Comparison of ENCODE assay signal across 8 cellular contexts in the genomic region with DNA sequence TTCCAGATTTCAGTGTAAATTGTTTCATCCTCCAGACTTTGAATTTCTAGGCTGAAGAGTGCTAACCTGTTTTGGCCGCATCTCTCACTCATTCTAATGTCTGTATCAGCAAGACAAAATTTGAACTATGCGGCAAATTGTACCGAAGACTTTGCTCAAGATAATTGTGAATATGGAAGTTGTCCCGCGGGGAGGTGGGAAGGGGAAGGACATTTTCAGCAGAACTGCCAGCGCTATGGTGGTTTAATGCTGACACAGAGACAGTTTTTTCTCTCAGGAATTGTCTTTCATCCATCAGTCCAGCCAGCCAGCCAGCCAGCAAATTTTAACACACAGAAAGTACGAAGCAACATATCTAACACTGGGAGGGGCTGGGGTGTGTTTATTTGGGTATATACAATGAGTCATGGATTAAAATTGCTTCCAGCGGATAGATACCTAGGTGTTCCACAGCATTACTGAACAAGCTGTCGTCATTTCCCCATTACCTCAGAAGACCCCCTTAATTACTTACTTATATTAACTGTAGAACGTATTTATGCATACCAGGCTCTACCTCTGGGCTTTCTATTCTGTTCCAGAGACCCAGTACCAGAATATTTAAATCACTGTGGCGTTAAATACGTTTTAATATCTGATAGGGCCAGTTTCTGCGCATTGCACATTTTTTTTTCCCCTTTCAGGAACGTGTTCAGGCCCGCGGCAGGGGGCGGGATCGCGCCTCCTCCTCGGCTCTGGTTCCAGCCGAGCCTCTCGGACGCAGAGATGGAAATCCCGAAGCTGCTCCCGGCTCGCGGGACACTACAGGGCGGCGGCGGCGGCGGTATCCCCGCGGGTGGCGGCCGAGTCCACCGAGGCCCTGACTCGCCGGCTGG. TPM values are rescaled to one million over a fixed set of nuclear protein-coding genes. Genes with fewer than 3 reads are reported as not detected.
DNase-seq lines count a peak whose midpoint lies in the region; FAIRE-seq and TF ChIP-seq lines count a peak whose summit lies in the region.
"Not testable (repeated sequence)": the region's sequence is repeated elsewhere in the genome, so short reads cannot be mapped to it uniquely, and the experiment has no call there.

A gene (plus strand): TSS at position 728 of the 875 bp plus-strand sequence. CDS start 38 bp downstream, at position 766.

- H3K36me3 Mint-ChIP-seq in HFFc6 (ENCODE audit: low read depth); IgD-negative memory B cell: not testable (repeated sequence)

- not testable (repeated sequence) for H3K27ac ChIP-seq in SK-N-MC, neutrophil
- H3K27ac ChIP-seq in breast epithelium (peak within 1 kb of the TSS; percentile 95 to 99), left ventricle myocardium inferior (replicated peaks) (peak within 1 kb of the TSS; percentile 93), vagina (peak within 1 kb of the TSS; percentile 90)

- H3K27me3 ChIP-seq in breast epithelium; left ventricle myocardium inferior (ENCODE audit: low read depth); neutrophil; vagina: not testable (repeated sequence)

- intact Hi-C loops in breast epithelium (cut with DNase I; ENCODE audit: low total_unique reads): not testable (repeated sequence)
- intact Hi-C loops in left ventricle myocardium inferior (cut with micrococcal nuclease) (loop anchor here (10.0 kb wide), 1 partner anchor 313 kb away; no protein-coding TSS in a partner anchor), vagina (cut with DNase I) (loop anchor here (10.0 kb wide), 1 partner anchor 323 kb away; a partner anchor contains a TSS)

- not testable (repeated sequence) for H3K9me3 ChIP-seq in SK-N-MC (ENCODE audit: low read depth, low read length); breast epithelium; left ventricle myocardium inferior (replicated peaks); neutrophil; vagina

- not testable (repeated sequence) for H3K27me3 Mint-ChIP-seq in HFFc6 (ENCODE audit: insufficient read depth); IgD-negative memory B cell

- peak; percentile 62 for FAIRE-seq in GM18507 (lab: Jason Lieb, UNC)

- H3K27ac Mint-ChIP-seq in HFFc6: peak within 1 kb of the TSS; percentile 85
- peak within 1 kb of the TSS; percentile 29 to 92 (median 92) for H3K27ac Mint-ChIP-seq in IgD-negative memory B cell

- H3K4me3 ChIP-seq in SK-N-MC (peak within 1 kb of the TSS; percentile 75), breast epithelium (peak within 1 kb of the TSS; percentile 52 to 79 (median 59)), left ventricle myocardium inferior (peak within 1 kb of the TSS; percentile 72), neutrophil (ENCODE audit: low read depth in 1 of 2, low read length in 1 of 2) (peak within 1 kb of the TSS; percentile 31 to 48), vagina (peak within 1 kb of the TSS; percentile 45 to 53)

- H3K36me3 ChIP-seq in SK-N-MC (ENCODE audit: insufficient read depth, low read length); breast epithelium; left ventricle myocardium inferior; neutrophil; vagina: not testable (repeated sequence)

- not testable (repeated sequence) for DNase-seq in GM18507 (ENCODE audit: extremely low spot score, insufficient read length, low read depth); SK-N-MC (ENCODE audit: low read depth, low spot score); breast epithelium (ENCODE audit: low spot score in 2 of 2); left ventricle myocardium inferior; vagina (ENCODE audit: extremely low spot score in 2 of 2)
- peak; percentile 9 for DNase-seq in HFFc6

- H3K9me3 Mint-ChIP-seq in HFFc6, IgD-negative memory B cell: not testable (repeated sequence)

- H3K4me1 Mint-ChIP-seq in HFFc6 (ENCODE audit: low read depth) (peaks cover 32% of the 10 kb centered on the region), IgD-negative memory B cell (peaks cover 7 to 26% (median 21%) of the 10 kb centered on the region in 3 donors)

- TF ChIP-seq POLR2A in breast epithelium (IDR thresholded peaks at IDR 0.05); vagina (IDR thresholded peaks at IDR 0.05): not testable (repeated sequence)

- TF ChIP-seq CTCF in HFFc6 (IDR thresholded peaks at IDR 0.05); breast epithelium (IDR thresholded peaks at IDR 0.05); left ventricle myocardium inferior (IDR thresholded peaks at IDR 0.05; ENCODE audit: borderline replicate concordance); neutrophil (IDR thresholded peaks at IDR 0.05); vagina (IDR thresholded peaks at IDR 0.05): not testable (repeated sequence)

- not testable (repeated sequence) for H3K4me1 ChIP-seq in breast epithelium; neutrophil (ENCODE audit: control insufficient read depth in 1 of 2, insufficient read depth in 1 of 2, low read depth in 1 of 2, low read length in 1 of 2)
- H3K4me1 ChIP-seq in left ventricle myocardium inferior: peaks cover 34% of the 10 kb centered on the region
- H3K4me1 ChIP-seq in vagina: peaks cover 12% of the 10 kb centered on the region

- H3K4me3 Mint-ChIP-seq in HFFc6 (peak within 1 kb of the TSS; percentile 87), IgD-negative memory B cell (peak within 1 kb of the TSS; percentile 83 to 92 (median 90))

- H3K9ac ChIP-seq in SK-N-MC (ENCODE audit: insufficient read length): peak within 1 kb of the TSS; percentile 73

RNA-seq across cellular contexts. Expression of the gene that starts here (rescaled TPM):
- total RNA-seq in HFFc6 (2021; fragmentation: NEBNext Ultra II Directional; extraction: Animal tissue kit (Norgen Biotek cat#: 25700)): 1 to 10 TPM; 5.0 to 6.1 (median 5.8) TPM
- polyA plus RNA-seq in IgD-negative memory B cell: 7.9 TPM
- total RNA-seq in breast epithelium: 10 to 100 TPM; 10.9 to 22.4 (median 11.8) TPM
- total RNA-seq in left ventricle myocardium inferior: 5.7 TPM
- 9.1 TPM for total RNA-seq in vagina
